ENCODE assay signal across 8 cellular contexts in the genomic region with DNA sequence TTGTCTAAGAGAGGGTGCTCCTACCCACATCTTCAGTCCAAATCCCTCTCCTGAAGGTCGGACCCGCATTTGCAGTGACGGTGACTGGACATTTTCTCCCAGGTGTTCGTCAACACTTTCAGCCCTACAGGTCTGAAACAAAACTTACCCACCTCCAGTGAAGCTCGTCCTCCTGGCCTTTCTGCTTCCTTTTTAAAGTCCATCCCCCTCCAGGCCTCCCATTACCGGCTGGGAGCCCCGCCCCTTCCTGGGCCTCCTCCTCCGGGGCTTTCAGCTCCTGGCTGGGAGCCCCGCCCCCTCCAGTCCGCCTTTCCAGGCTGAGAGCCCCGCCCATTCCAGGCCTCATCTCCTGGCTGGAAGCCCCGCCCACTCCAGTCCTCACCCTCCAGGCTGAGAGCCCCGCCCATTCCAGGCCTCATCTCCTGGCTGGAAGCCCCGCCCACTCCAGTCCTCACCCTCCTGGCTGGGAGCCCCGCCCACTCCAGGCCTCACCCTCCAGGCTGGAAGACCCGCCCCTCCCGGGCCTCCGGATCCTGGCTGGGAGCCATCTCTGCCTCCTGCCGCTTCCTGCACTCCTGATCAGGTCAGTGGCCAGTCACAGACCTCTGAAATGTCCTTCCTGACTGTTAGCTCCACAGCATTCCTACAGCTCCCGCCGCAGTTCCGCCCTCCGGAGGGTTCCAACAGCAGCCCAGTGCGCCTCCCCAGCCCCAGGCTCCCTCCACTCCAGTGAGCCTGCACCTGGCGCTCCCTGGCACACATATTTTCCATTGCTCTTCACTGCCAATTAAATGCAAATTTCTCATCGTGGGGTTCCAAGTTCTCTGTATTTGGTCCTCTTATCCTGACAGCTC.
DNase-seq lines count a peak whose midpoint lies in the region; ATAC-seq and TF ChIP-seq lines count a peak whose summit lies in the region.

No MANE protein-coding gene starts in this region.

- H3K36me3 Mint-ChIP-seq in T-helper 1 cell treated with Interleukin-12 subunit alpha and Interleukin-12 subunit beta and Interleukin-4 antibody, amounts not matched to agents 30 μg/mL and 1 μg/mL, for 36 hours (ENCODE audit: low read depth) = no peaks in the 10 kb centered on the region

- no peaks in the 10 kb centered on the region for H3K36me3 ChIP-seq in SK-N-SH (replicated peaks in 1 of 2; ENCODE audit: control insufficient read depth in 1 of 2, insufficient read depth in 2 of 2, low read length in 1 of 2)
- no peaks in the 10 kb centered on the region for H3K36me3 ChIP-seq in mucosa of descending colon (ENCODE audit: low read depth)

- no peak for DNase-seq in T-helper 1 cell
- peak; percentile 95 for DNase-seq in NCI-H1436 treated with DMSO at 0.1 percent for 48 hours (lab: John Stamatoyannopoulos, UW)
- peak; percentile 89 for DNase-seq in SK-N-SH
- DNase-seq in epithelial cell of esophagus (ENCODE audit: low read depth) = peak; percentile 94
- DNase-seq in mucosa of descending colon = peak; percentile 97 to 99 (median 97)
- DNase-seq in activated naive CD4-positive, alpha-beta T cell treated with anti-CD3 and anti-CD28 coated beads, Interleukin-2, amount 50 U/mL, for 16 hours = no peak

- H3K4me2 ChIP-seq in SK-N-SH = no peak overlapping the region

- H3K27me3 ChIP-seq in SK-N-SH (ENCODE audit: insufficient read depth) = no peaks in the 10 kb centered on the region

- H3F3A ChIP-seq in SK-N-SH (replicated peaks; ENCODE audit: insufficient read depth) = no peaks in the 10 kb centered on the region

- no peaks in the 10 kb centered on the region for H3K9me3 ChIP-seq in SK-N-SH
- H3K9me3 ChIP-seq in mucosa of descending colon = no peaks in the 10 kb centered on the region

- H3K4me1 ChIP-seq in SK-N-SH (ENCODE audit: control insufficient read depth in 1 of 2, insufficient read depth in 2 of 2, low read depth in 1 of 2, low read length in 1 of 2) (no peaks in the 10 kb centered on the region; a peak in 2 of 4 replicates), mucosa of descending colon (ENCODE audit: low read depth) (peaks cover 56% of the 10 kb centered on the region)

- TF ChIP-seq CTCF in SK-N-SH (IDR thresholded peaks at IDR 0.05) = no peak
- no peak for TF ChIP-seq CTCF in epithelial cell of esophagus (IDR thresholded peaks at IDR 0.05; ENCODE audit: insufficient read depth, low read depth, low read length, missing control alignments)
- no peak for TF ChIP-seq CTCF in mucosa of descending colon (IDR thresholded peaks at IDR 0.05)

- no peaks in the 10 kb centered on the region for H3K9me2 ChIP-seq in SK-N-SH

- no peak overlapping the region for H3K9ac ChIP-seq in SK-N-SH

- CTCF ChIA-PET in SK-N-SH (lab: Yijun Ruan, JAX) = interaction anchor here (0.6 to 2.2 kb wide), 3 partner anchors 10 to 22 kb away, joined by 3 to 8 read pairs (median 6); no protein-coding TSS in a partner anchor

- no peaks in the 10 kb centered on the region for H4K20me1 ChIP-seq in SK-N-SH (ENCODE audit: insufficient read depth)

- H3K9me3 Mint-ChIP-seq in T-helper 1 cell treated with Interleukin-12 subunit alpha and Interleukin-12 subunit beta and Interleukin-4 antibody, amounts not matched to agents 30 μg/mL and 1 μg/mL, for 36 hours = peaks cover 8% of the 10 kb centered on the region

- ATAC-seq in mucosa of descending colon (peak; percentile 91), GM21381 (IDR thresholded peaks at IDR 0.05; ENCODE audit: unreplicated experiment) (no peak)

- H3K79me2 ChIP-seq in SK-N-SH (ENCODE audit: insufficient read depth) = no peaks in the 10 kb centered on the region

- H3K4me3 Mint-ChIP-seq in T-helper 1 cell treated with Interleukin-12 subunit alpha and Interleukin-12 subunit beta and Interleukin-4 antibody, amounts not matched to agents 30 μg/mL and 1 μg/mL, for 36 hours = peak overlapping the region; percentile 50

- TF ChIP-seq RAD21 in SK-N-SH (IDR thresholded peaks at IDR 0.05; ENCODE audit: low read length) = no peak

- peak overlapping the region; percentile 65; the same call in 1 of the 2 replicates for H2AFZ ChIP-seq in SK-N-SH (ENCODE audit: low read depth)

- 33% methylated on average over 26 of the region's 26 CpGs for WGBS in SK-N-SH (ENCODE audit: low lambda C conversion rate)

- H3K4me1 Mint-ChIP-seq in T-helper 1 cell treated with Interleukin-12 subunit alpha and Interleukin-12 subunit beta and Interleukin-4 antibody, amounts not matched to agents 30 μg/mL and 1 μg/mL, for 36 hours (ENCODE audit: low read depth) = peaks cover 44% of the 10 kb centered on the region

- peaks cover 14% of the 10 kb centered on the region for H3K27me3 Mint-ChIP-seq in T-helper 1 cell treated with Interleukin-12 subunit alpha and Interleukin-12 subunit beta and Interleukin-4 antibody, amounts not matched to agents 30 μg/mL and 1 μg/mL, for 36 hours (ENCODE audit: low read depth)

- H3K4me3 ChIP-seq in SK-N-SH (ENCODE audit: low read depth in 2 of 2, low read length in 1 of 2) (peak overlapping the region in 1 of 2 experiments; percentile 24; a peak in 2 of 4 replicates), epithelial cell of esophagus (ENCODE audit: low read length) (peak overlapping the region; percentile 41), mucosa of descending colon (no peak overlapping the region)

- no peak overlapping the region; a peak in 1 of 4 replicates for H3K27ac ChIP-seq in SK-N-SH (ENCODE audit: low read depth in 2 of 2, low read length in 1 of 2)

- TF ChIP-seq EP300 in SK-N-SH (IDR thresholded peaks at IDR 0.05; ENCODE audit: borderline replicate concordance in 1 of 2, low read depth in 1 of 2, low read length in 1 of 2) = no peak

- POLR2A ChIA-PET in SK-N-SH (lab: Yijun Ruan, JAX) = interaction anchor here (0.6 to 1.1 kb wide), 2 partner anchors 32 to 391 kb away, joined by 3 read pairs; no protein-coding TSS in a partner anchor

- peak overlapping the region; percentile 43 for H3K27ac Mint-ChIP-seq in T-helper 1 cell treated with Interleukin-12 subunit alpha and Interleukin-12 subunit beta and Interleukin-4 antibody, amounts not matched to agents 30 μg/mL and 1 μg/mL, for 36 hours

- intact Hi-C loops in mucosa of descending colon (cut with DNase I, micrococcal nuclease) = no loop called here

TF ChIP-seq in SK-N-SH, 30 proteins besides CTCF, POLR2A, EP300 and RAD21 (continues in another document):
- TF ChIP-seq, protein P1, sequence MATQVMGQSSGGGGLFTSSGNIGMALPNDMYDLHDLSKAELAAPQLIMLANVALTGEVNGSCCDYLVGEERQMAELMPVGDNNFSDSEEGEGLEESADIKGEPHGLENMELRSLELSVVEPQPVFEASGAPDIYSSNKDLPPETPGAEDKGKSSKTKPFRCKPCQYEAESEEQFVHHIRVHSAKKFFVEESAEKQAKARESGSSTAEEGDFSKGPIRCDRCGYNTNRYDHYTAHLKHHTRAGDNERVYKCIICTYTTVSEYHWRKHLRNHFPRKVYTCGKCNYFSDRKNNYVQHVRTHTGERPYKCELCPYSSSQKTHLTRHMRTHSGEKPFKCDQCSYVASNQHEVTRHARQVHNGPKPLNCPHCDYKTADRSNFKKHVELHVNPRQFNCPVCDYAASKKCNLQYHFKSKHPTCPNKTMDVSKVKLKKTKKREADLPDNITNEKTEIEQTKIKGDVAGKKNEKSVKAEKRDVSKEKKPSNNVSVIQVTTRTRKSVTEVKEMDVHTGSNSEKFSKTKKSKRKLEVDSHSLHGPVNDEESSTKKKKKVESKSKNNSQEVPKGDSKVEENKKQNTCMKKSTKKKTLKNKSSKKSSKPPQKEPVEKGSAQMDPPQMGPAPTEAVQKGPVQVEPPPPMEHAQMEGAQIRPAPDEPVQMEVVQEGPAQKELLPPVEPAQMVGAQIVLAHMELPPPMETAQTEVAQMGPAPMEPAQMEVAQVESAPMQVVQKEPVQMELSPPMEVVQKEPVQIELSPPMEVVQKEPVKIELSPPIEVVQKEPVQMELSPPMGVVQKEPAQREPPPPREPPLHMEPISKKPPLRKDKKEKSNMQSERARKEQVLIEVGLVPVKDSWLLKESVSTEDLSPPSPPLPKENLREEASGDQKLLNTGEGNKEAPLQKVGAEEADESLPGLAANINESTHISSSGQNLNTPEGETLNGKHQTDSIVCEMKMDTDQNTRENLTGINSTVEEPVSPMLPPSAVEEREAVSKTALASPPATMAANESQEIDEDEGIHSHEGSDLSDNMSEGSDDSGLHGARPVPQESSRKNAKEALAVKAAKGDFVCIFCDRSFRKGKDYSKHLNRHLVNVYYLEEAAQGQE (IDR thresholded peaks at IDR 0.05; ENCODE audit: low read depth, low read length) = no peak
- TF ChIP-seq GATA2 (CRISPR knock-in tag; IDR thresholded peaks at IDR 0.05) = no peak
- TF ChIP-seq TEAD4 (IDR thresholded peaks at IDR 0.05; ENCODE audit: borderline replicate concordance, insufficient read depth) = no peak
- no peak for TF ChIP-seq FOSL2 (IDR thresholded peaks at IDR 0.05; ENCODE audit: borderline replicate concordance, low read depth)
- TF ChIP-seq NFIC (IDR thresholded peaks at IDR 0.05; ENCODE audit: borderline replicate concordance) = no peak
- no peak for TF ChIP-seq CHD2 (IDR thresholded peaks at IDR 0.05; ENCODE audit: low read length, partially characterized antibody)
- TF ChIP-seq EZH2phosphoT487 (IDR thresholded peaks at IDR 0.05; ENCODE audit: borderline replicate concordance, low read depth) = no peak
- TF ChIP-seq JUND (IDR thresholded peaks at IDR 0.05) = no peak
- no peak for TF ChIP-seq IRF3 (IDR thresholded peaks at IDR 0.05; ENCODE audit: low read depth, low read length)
- TF ChIP-seq USF1 (IDR thresholded peaks at IDR 0.05; ENCODE audit: borderline replicate concordance, low read depth) = no peak
- TF ChIP-seq MXI1 (IDR thresholded peaks at IDR 0.05; ENCODE audit: low read depth, low read length) = no peak

Comparison
In these comparisons a context has a peak if more than half of its experiments do, and no peak if none do; other contexts are left out.
1. DNase-seq: peak in NCI-H1436 treated with DMSO at 0.1 percent for 48 hours (single experiment), SK-N-SH (single experiment), epithelial cell of esophagus (single experiment) and mucosa of descending colon (3 of 3); none in T-helper 1 cell (0 of 5) and activated naive CD4-positive, alpha-beta T cell treated with anti-CD3 and anti-CD28 coated beads, Interleukin-2, amount 50 U/mL, for 16 hours (single experiment).